23 cellular contexts compared by ENCODE assay signal in genomic region chr22:22682196-22682595, GRCh38. TPM values are rescaled to one million over a fixed set of nuclear protein-coding genes. Genes with fewer than 3 reads are reported as not detected.
"Had no signal": no experiment of that assay in that cellular context is flagged by ENCODE, and none has a peak within 500 bp of the region (broad histone marks: within the 10 kb centered on the region; RNA-seq: fewer than 3 reads in every experiment).

No MANE protein-coding gene starts in this region.

- H3K36me3 ChIP-seq: breast epithelium, SJSA1 had no signal

- H3K27ac ChIP-seq: breast epithelium had no signal

- H3K9me3 ChIP-seq: breast epithelium, SJSA1 had no signal

- H3K27ac Mint-ChIP-seq: activated CD8-positive, alpha-beta memory T cell treated with anti-CD3 and anti-CD28 coated beads, Interleukin-2, amount 10 ng/mL, durations not matched to agents 7 days and 5 days; activated naive CD4-positive, alpha-beta T cell treated with anti-CD3 and anti-CD28 coated beads, Interleukin-2, amount 50 U/mL, for 24 hours; activated T-cell treated with anti-CD3 and anti-CD28 coated beads, Interleukin-2, amount 50 U/mL, for 24 hours had no signal

- H3K9me3 Mint-ChIP-seq: activated naive CD4-positive, alpha-beta T cell treated with anti-CD3 and anti-CD28 coated beads, Interleukin-2, amount 50 U/mL, for 24 hours; activated T-cell treated with anti-CD3 and anti-CD28 coated beads, Interleukin-2, amount 50 U/mL, for 24 hours had no signal

- H3K27me3 ChIP-seq: breast epithelium, SJSA1 had no signal

- H3K27me3 Mint-ChIP-seq: activated naive CD4-positive, alpha-beta T cell treated with anti-CD3 and anti-CD28 coated beads, Interleukin-2, amount 50 U/mL, for 24 hours had no signal

- H3K36me3 Mint-ChIP-seq: activated CD8-positive, alpha-beta memory T cell treated with anti-CD3 and anti-CD28 coated beads, Interleukin-2, amount 10 ng/mL, durations not matched to agents 7 days and 5 days; activated naive CD4-positive, alpha-beta T cell treated with anti-CD3 and anti-CD28 coated beads, Interleukin-2, amount 50 U/mL, for 24 hours had no signal

- ATAC-seq: activated CD4-positive, CD25-positive, alpha-beta regulatory T cell treated with anti-CD3 and anti-CD28 coated beads, Interleukin-2, amount 50 U/mL, for 24 hours; activated CD8-positive, alpha-beta memory T cell treated with anti-CD3 and anti-CD28 coated beads, Interleukin-2, amount 10 ng/mL, durations not matched to agents 7 days and 5 days; PC-3; SK-N-SH treated with all-trans-retinoic acid at 6 μM for 48 hours had no signal

- H3K4me3 Mint-ChIP-seq: activated CD8-positive, alpha-beta memory T cell treated with anti-CD3 and anti-CD28 coated beads, Interleukin-2, amount 10 ng/mL, durations not matched to agents 7 days and 5 days; activated naive CD4-positive, alpha-beta T cell treated with anti-CD3 and anti-CD28 coated beads, Interleukin-2, amount 50 U/mL, for 24 hours; activated T-cell treated with anti-CD3 and anti-CD28 coated beads, Interleukin-2, amount 50 U/mL, for 24 hours had no signal

- H3K4me3 ChIP-seq: breast epithelium, SJSA1 had no signal

- H3K4me1 ChIP-seq: breast epithelium had no signal

- H3K4me1 Mint-ChIP-seq: activated naive CD4-positive, alpha-beta T cell treated with anti-CD3 and anti-CD28 coated beads, Interleukin-2, amount 50 U/mL, for 24 hours had no signal

- DNase-seq: activated CD4-positive, alpha-beta T cell treated with anti-CD3 and anti-CD28 coated beads for 48 hours; activated CD4-positive, alpha-beta T cell treated with anti-CD3 and anti-CD28 coated beads, Interleukin-2, amount 50 U/mL, for 48 hours; activated CD8-positive, alpha-beta memory T cell treated with anti-CD3 and anti-CD28 coated beads, Interleukin-2, amount 10 ng/mL, durations not matched to agents 7 days and 5 days; activated gamma-delta T cell treated with Interleukin-2 at 50 U/mL for 16 hours; activated T-cell treated with anti-CD3 and anti-CD28 coated beads, Interleukin-2, amount 50 U/mL, for 24 hours; aorta; central memory CD4-positive, alpha-beta T cell; NCI-H1048; NCI-H187 treated with DMSO at 0.1 percent for 48 hours; NCI-H2081 treated with DMSO at 0.1 percent for 48 hours; NCI-H446; NCI-H524; PC-3; SHP77; SW 1271 had no signal

RNA-seq across cellular contexts. Expression of gene GGTLC2, which starts 37.8 kb away (rescaled TPM):
- total RNA-seq: activated CD8-positive, alpha-beta memory T cell treated with anti-CD3 and anti-CD28 coated beads, Interleukin-2, amount 10 ng/mL, durations not matched to agents 7 days and 5 days; aorta; breast epithelium; LHCN-M2; M059J; PC-3; SJSA1; T-helper 1 cell treated with Interleukin-12 subunit alpha and Interleukin-12 subunit beta and Interleukin-4 antibody, amounts not matched to agents 30 ng/mL and 1 ng/mL, for 36 hours had no signal
- polyA plus RNA-seq: aorta had no signal
